ENCODE assay signal across 14 cellular contexts in the genomic region with DNA sequence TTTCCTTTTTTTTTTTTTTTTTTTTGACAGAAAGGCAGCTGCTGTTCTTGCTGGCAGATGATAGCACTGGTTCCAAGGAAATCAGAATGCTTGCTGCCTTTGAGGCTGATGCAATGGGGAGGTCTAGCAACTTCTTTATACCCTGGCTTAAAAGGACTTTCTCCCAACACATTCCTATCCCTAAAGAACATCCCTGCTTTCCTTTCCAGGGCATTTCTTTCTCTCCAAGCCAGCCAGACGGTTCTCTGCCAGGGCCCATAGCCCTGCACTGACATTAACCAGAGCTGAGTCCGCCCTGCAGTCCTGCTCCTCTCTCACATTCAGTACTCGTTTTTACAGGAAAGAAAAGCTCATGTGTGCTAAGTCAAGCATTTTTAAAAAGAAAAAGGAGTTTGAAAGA.
DNase-seq lines count a peak whose midpoint lies in the region; ATAC-seq and TF ChIP-seq lines count a peak whose summit lies in the region.
"Had no signal": no experiment of that assay in that cellular context is flagged by ENCODE, and none has a peak within 500 bp of the region (broad histone marks: within the 10 kb centered on the region; RNA-seq: fewer than 3 reads in every experiment).

No MANE protein-coding gene starts in this region.

- no peaks in the 10 kb centered on the region for H3K27me3 ChIP-seq in ascending aorta
- H3K27me3 ChIP-seq in rectal smooth muscle tissue (ENCODE audit: control insufficient read depth, insufficient read depth, low read length), result no peaks in the 10 kb centered on the region

- H3K9ac ChIP-seq in rectal smooth muscle tissue (ENCODE audit: low read length), result no peak overlapping the region

- CTCF ChIA-PET in GM10248 (lab: Yijun Ruan, JAX), result interaction anchor here (1.1 kb wide), 1 partner anchor 20 kb away, joined by 3 read pairs; no protein-coding TSS in a partner anchor

- intact Hi-C loops in ascending aorta (cut with DNase I) (loop anchor here (2.0 to 5.0 kb wide), 3 partner anchors 19 to 171 kb away; a partner anchor contains a TSS), left ventricle myocardium superior (cut with micrococcal nuclease) (no loop called here)

- H3K4me3 ChIP-seq in AG10803 (ENCODE audit: low read length) (no peak overlapping the region), ascending aorta (peak overlapping the region in 1 of 2 donors; percentile 3), rectal smooth muscle tissue (ENCODE audit: low read length) (no peak overlapping the region)
- H3K4me3 ChIP-seq: GM12878, spleen had no signal

- peak; percentile 65 for DNase-seq in AG10803 (ENCODE audit: low read depth)
- DNase-seq in ascending aorta (ENCODE audit: low spot score in 2 of 2), result peak in 1 of 2 donors; percentile 70
- DNase-seq in left ventricle myocardium superior, result peak; percentile 63
- no peak for DNase-seq in NCI-H1105 (lab: John Stamatoyannopoulos, UW)
- DNase-seq in NCI-H1092 treated with DMSO at 0.1 percent for 48 hours (lab: John Stamatoyannopoulos, UW), result no peak
- DNase-seq in GM10248 (ENCODE audit: extremely low spot score), result no peak
- no peak for DNase-seq in NCI-H1092 (lab: John Stamatoyannopoulos, UW)
- DNase-seq: activated CD4-positive, alpha-beta T cell treated with anti-CD3 and anti-CD28 coated beads, Interleukin-2, amount 10 ng/mL, durations not matched to agents 7 days and 5 days; DMS 273 treated with DMSO at 0.1 percent for 48 hours; naive thymus-derived CD4-positive, alpha-beta T cell; NCI-H2029 treated with DMSO at 0.1 percent for 48 hours; spleen had no signal

- H3K9me3 ChIP-seq in ascending aorta, result no peaks in the 10 kb centered on the region
- H3K9me3 ChIP-seq: spleen had no signal

- H3K4me1 ChIP-seq in ascending aorta (peaks cover 0 to 11% of the 10 kb centered on the region in 2 donors), rectal smooth muscle tissue (ENCODE audit: control insufficient read depth, insufficient read depth, low read length) (peaks cover 48% of the 10 kb centered on the region)
- H3K4me1 ChIP-seq: spleen had no signal

- ATAC-seq in left ventricle myocardium superior, result peak; percentile 94
- ATAC-seq: GM12878; naive thymus-derived CD4-positive, alpha-beta T cell had no signal

- H3K36me3 ChIP-seq in ascending aorta (no peaks in the 10 kb centered on the region), rectal smooth muscle tissue (ENCODE audit: control insufficient read depth, insufficient read depth, low read length) (no peaks in the 10 kb centered on the region)
- H3K36me3 ChIP-seq: spleen had no signal

- POLR2A ChIA-PET in GM10248 (lab: Yijun Ruan, JAX), result interaction anchor here (0.7 kb wide), 1 partner anchor 812 kb away, joined by 4 read pairs; no protein-coding TSS in a partner anchor

- TF ChIP-seq CTCF in AG10803 (conservative IDR thresholded peaks at IDR 0.05; ENCODE audit: low read length) (no peak), ascending aorta (IDR thresholded peaks at IDR 0.05) (no peak), GM10248 (IDR thresholded peaks at IDR 0.05; ENCODE audit: control extremely low read depth, extremely low read depth, low read depth, missing control alignments) (no peak)

- H3K27ac ChIP-seq in ascending aorta (peak overlapping the region; percentile 77 to 86), rectal smooth muscle tissue (ENCODE audit: low read depth, low read length) (peak overlapping the region; percentile 98)
- H3K27ac ChIP-seq: spleen had no signal

Comparison
In these comparisons a context has a peak if more than half of its experiments do, and no peak if none do; other contexts are left out.
1. DNase-seq: peak in AG10803 (single experiment) and left ventricle myocardium superior (single experiment); none in NCI-H1105 (single experiment), NCI-H1092 treated with DMSO at 0.1 percent for 48 hours (single experiment), GM10248 (single experiment) and NCI-H1092 (single experiment).